ENCODE assay signal across 8 cellular contexts in genomic region chr1:25430666-25431494, GRCh38.
A peak's percentile ranks its signal among the peaks of the same experiment; 100 is the strongest.
DNase-seq lines count a peak whose midpoint lies in the region; ATAC-seq lines count a peak whose summit lies in the region.

MACO1 (plus strand) TSS chr1:25430897; CDS start chr1:25431099, 202 bp downstream.

- H3K36me3 Mint-ChIP-seq in central memory CD8-positive, alpha-beta T cell (ENCODE audit: insufficient read depth): peaks cover 11% of the 10 kb centered on the region

- DNase-seq in AG08396 (ENCODE audit: low spot score) (peak; percentile 99), NCI-H446 treated with DMSO at 0.1 percent for 48 hours (lab: John Stamatoyannopoulos, UW) (peak; percentile 97), inferior parietal cortex (ENCODE audit: extremely low spot score) (peak; percentile 100), smooth muscle cell of the brain vasculature (ENCODE audit: low read depth, low spot score) (peak; percentile 92)
- peak; percentile 95 to 98 for DNase-seq in central memory CD8-positive, alpha-beta T cell (ENCODE audit: low spot score in 2 of 2)

- H3K9me3 Mint-ChIP-seq in central memory CD8-positive, alpha-beta T cell: no peaks in the 10 kb centered on the region

- peak; percentile 86 for ATAC-seq in GM19035 (IDR thresholded peaks at IDR 0.05; ENCODE audit: unreplicated experiment)
- ATAC-seq in HG03354 (IDR thresholded peaks at IDR 0.05; ENCODE audit: poor library complexity, severe bottlenecking, unreplicated experiment): peak; percentile 87
- ATAC-seq in activated CD4-positive, CD25-positive, alpha-beta regulatory T cell treated with anti-CD3 and anti-CD28 coated beads, Interleukin-2, amount 50 U/mL, for 24 hours: peak; percentile 88 to 93
- ATAC-seq in central memory CD8-positive, alpha-beta T cell (replicated peaks; ENCODE audit: extremely low read depth, poor library complexity, severe bottlenecking): peak; percentile 89

- peak within 1 kb of the TSS; percentile 99 for H3K27ac Mint-ChIP-seq in central memory CD8-positive, alpha-beta T cell (ENCODE audit: low read depth)

- H3K4me1 Mint-ChIP-seq in central memory CD8-positive, alpha-beta T cell: peaks cover 44% of the 10 kb centered on the region

- H3K27me3 Mint-ChIP-seq in central memory CD8-positive, alpha-beta T cell: no peaks in the 10 kb centered on the region

- H3K4me3 Mint-ChIP-seq in central memory CD8-positive, alpha-beta T cell: peak within 1 kb of the TSS; percentile 97

Comparison
In these comparisons a context has a peak if more than half of its experiments do, and no peak if none do; other contexts are left out.
1. Peak in every context shown above with its lines: DNase-seq and ATAC-seq.